In the genomic region with DNA sequence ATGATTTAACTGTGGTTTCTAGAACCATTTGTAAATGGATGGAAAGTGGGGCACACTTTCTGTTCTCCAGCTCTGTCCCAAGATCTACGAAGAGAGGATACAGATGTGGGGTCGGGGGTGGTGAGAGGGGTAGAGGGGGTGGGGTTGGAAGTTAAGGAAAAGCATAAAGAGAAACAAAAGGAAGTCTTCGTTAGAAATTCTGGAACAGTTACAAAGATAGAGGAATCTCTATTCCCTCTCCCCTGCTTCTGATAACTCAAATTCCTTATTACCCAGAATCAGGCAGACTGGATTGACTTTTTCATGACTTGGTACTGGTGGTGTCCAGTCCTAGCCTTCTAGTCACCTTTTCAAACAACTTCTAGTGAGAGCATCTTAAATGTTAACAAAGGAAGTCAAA, we compare ENCODE assay signal across 39 cellular contexts. TPM values are rescaled to one million over a fixed set of nuclear protein-coding genes. Genes with fewer than 3 reads are reported as not detected.
"Had no signal": no experiment of that assay in that cellular context is flagged by ENCODE, and none has a peak within 500 bp of the region (broad histone marks: within the 10 kb centered on the region; RNA-seq: fewer than 3 reads in every experiment).

No MANE protein-coding gene starts in this region.

- H3K9me3 Mint-ChIP-seq: activated CD4-positive, alpha-beta memory T cell treated with anti-CD3 and anti-CD28 coated beads for 36 hours; activated CD4-positive, alpha-beta T cell treated with anti-CD3 and anti-CD28 coated beads, Interleukin-2, amount 10 ng/mL, durations not matched to agents 24 days and 14 days; activated CD8-positive, alpha-beta T cell treated with anti-CD3 and anti-CD28 coated beads for 36 hours; activated naive CD4-positive, alpha-beta T cell treated with anti-CD3 and anti-CD28 coated beads for 36 hours; activated naive CD4-positive, alpha-beta T cell treated with anti-CD3 and anti-CD28 coated beads, Interleukin-2, amount 50 U/mL, for 24 hours; activated naive CD8-positive, alpha-beta T cell treated with anti-CD3 and anti-CD28 coated beads, Interleukin-2, amount 10 ng/mL, durations not matched to agents 7 days and 5 days; activated naive CD8-positive, alpha-beta T cell treated with anti-CD3 and anti-CD28 coated beads, Interleukin-2, amount 50 U/mL, for 24 hours; activated T-cell treated with anti-CD3 and anti-CD28 coated beads, Interleukin-2, amount 50 U/mL, for 4 hours; activated T-cell treated with anti-CD3 and anti-CD28 coated beads, Interleukin-2, amount 50 U/mL, for 72 hours; activated T-helper 1 cell treated with anti-CD3 and anti-CD28 coated beads, Interleukin-12 subunit alpha, Interleukin-12 subunit beta, Interleukin-2, Interleukin-4 antibody, amounts not matched to agents 30 ng/mL and 10 ng/mL and 1 ng/mL, durations not matched to agents 14 hours and 24 hours and 36 hours; activated T-helper 17 cell treated with anti-CD3 and anti-CD28 coated beads, Interleukin-2, amount 50 U/mL, for 72 hours; central memory CD8-positive, alpha-beta T cell; T-helper 1 cell treated with Interleukin-12 subunit alpha and Interleukin-12 subunit beta and Interleukin-4 antibody, amounts not matched to agents 30 μg/mL and 1 μg/mL, for 36 hours; T-helper 2 cell treated with Interferon-gamma antibody and Interleukin-4, amounts not matched to agents 5 μg/mL and 100 μg/mL, for 36 hours had no signal

- H3K4me1 ChIP-seq: ascending aorta had no signal

- DNase-seq: activated B cell treated with CpG ODN at 0.5 μM for 24 hours; activated CD4-positive, alpha-beta memory T cell treated with anti-CD3 and anti-CD28 coated beads for 36 hours; activated CD4-positive, alpha-beta T cell treated with anti-CD3 and anti-CD28 coated beads for 4 hours; activated CD4-positive, alpha-beta T cell treated with anti-CD3 and anti-CD28 coated beads, Interleukin-2, amount 10 ng/mL, durations not matched to agents 24 days and 14 days; activated CD4-positive, alpha-beta T cell treated with anti-CD3 and anti-CD28 coated beads, Interleukin-2, amount 50 U/mL, for 1 hour; activated CD4-positive, alpha-beta T cell treated with anti-CD3 and anti-CD28 coated beads, Interleukin-2, amount 50 U/mL, for 4 hours; activated CD4-positive, CD25-positive, alpha-beta regulatory T cell treated with anti-CD3 and anti-CD28 coated beads, Interleukin-2, amount 50 U/mL, for 72 hours; activated CD8-positive, alpha-beta memory T cell treated with anti-CD3 and anti-CD28 coated beads, Interleukin-2, amount 50 U/mL, for 4 hours; activated CD8-positive, alpha-beta T cell treated with anti-CD3 and anti-CD28 coated beads for 36 hours; activated effector memory CD4-positive, alpha-beta T cell treated with anti-CD3 and anti-CD28 coated beads, Interleukin-2, amount 50 U/mL, for 16 hours; activated gamma-delta T cell treated with Interleukin-2 at 50 U/mL for 16 hours; activated naive CD4-positive, alpha-beta T cell; activated naive CD4-positive, alpha-beta T cell treated with anti-CD3 and anti-CD28 coated beads for 36 hours; activated naive CD8-positive, alpha-beta T cell treated with anti-CD3 and anti-CD28 coated beads, Interleukin-2, amount 10 ng/mL, durations not matched to agents 7 days and 5 days; activated naive CD8-positive, alpha-beta T cell treated with anti-CD3 and anti-CD28 coated beads, Interleukin-2, amount 50 U/mL, for 24 hours; activated T-cell treated with anti-CD3 and anti-CD28 coated beads for 4 hours; activated T-cell treated with anti-CD3 and anti-CD28 coated beads, Interleukin-2, amount 50 U/mL, for 1 hour; activated T-cell treated with anti-CD3 and anti-CD28 coated beads, Interleukin-2, amount 50 U/mL, for 4 hours; activated T-cell treated with anti-CD3 and anti-CD28 coated beads, Interleukin-2, amount 50 U/mL, for 72 hours; amygdala; anterior cingulate cortex; caudate nucleus; cerebellar nuclear complex; T-helper 1 cell; T-helper 2 cell; T-helper 9 cell had no signal

- FAIRE-seq: bronchial epithelial cell, TTC549 had no signal

- H3K4me3 Mint-ChIP-seq: activated B cell treated with CpG ODN at 0.5 μM for 24 hours; activated CD4-positive, alpha-beta memory T cell treated with anti-CD3 and anti-CD28 coated beads for 36 hours; activated CD4-positive, alpha-beta T cell treated with anti-CD3 and anti-CD28 coated beads, Interleukin-2, amount 10 ng/mL, durations not matched to agents 24 days and 14 days; activated CD8-positive, alpha-beta T cell treated with anti-CD3 and anti-CD28 coated beads for 36 hours; activated naive CD4-positive, alpha-beta T cell treated with anti-CD3 and anti-CD28 coated beads for 36 hours; activated naive CD4-positive, alpha-beta T cell treated with anti-CD3 and anti-CD28 coated beads, Interleukin-2, amount 50 U/mL, for 24 hours; activated naive CD8-positive, alpha-beta T cell; activated naive CD8-positive, alpha-beta T cell treated with anti-CD3 and anti-CD28 coated beads, Interleukin-2, amount 10 ng/mL, durations not matched to agents 7 days and 5 days; activated naive CD8-positive, alpha-beta T cell treated with anti-CD3 and anti-CD28 coated beads, Interleukin-2, amount 50 U/mL, for 24 hours; activated T-cell treated with anti-CD3 and anti-CD28 coated beads, Interleukin-2, amount 50 U/mL, for 4 hours; activated T-cell treated with anti-CD3 and anti-CD28 coated beads, Interleukin-2, amount 50 U/mL, for 72 hours; activated T-helper 1 cell treated with anti-CD3 and anti-CD28 coated beads, Interleukin-12 subunit alpha, Interleukin-12 subunit beta, Interleukin-2, Interleukin-4 antibody, amounts not matched to agents 30 ng/mL and 10 ng/mL and 1 ng/mL, durations not matched to agents 14 hours and 24 hours and 36 hours; activated T-helper 17 cell treated with anti-CD3 and anti-CD28 coated beads, Interleukin-2, amount 50 U/mL, for 72 hours; brain; central memory CD8-positive, alpha-beta T cell; T-helper 1 cell treated with Interleukin-12 subunit alpha and Interleukin-12 subunit beta and Interleukin-4 antibody, amounts not matched to agents 30 μg/mL and 1 μg/mL, for 36 hours; T-helper 2 cell treated with Interferon-gamma antibody and Interleukin-4, amounts not matched to agents 5 μg/mL and 100 μg/mL, for 36 hours had no signal

- H3K4me3 ChIP-seq: ascending aorta, cardiac muscle cell had no signal

- H3K27me3 Mint-ChIP-seq: activated CD8-positive, alpha-beta T cell treated with anti-CD3 and anti-CD28 coated beads for 36 hours; brain had no signal

- H3K36me3 ChIP-seq: ascending aorta, cardiac muscle cell had no signal

- H3K9me3 ChIP-seq: ascending aorta had no signal

- H3K36me3 Mint-ChIP-seq: activated CD4-positive, alpha-beta memory T cell treated with anti-CD3 and anti-CD28 coated beads for 36 hours; activated naive CD4-positive, alpha-beta T cell treated with anti-CD3 and anti-CD28 coated beads, Interleukin-2, amount 50 U/mL, for 24 hours; activated naive CD8-positive, alpha-beta T cell treated with anti-CD3 and anti-CD28 coated beads, Interleukin-2, amount 10 ng/mL, durations not matched to agents 7 days and 5 days; brain had no signal

- H3K4me1 Mint-ChIP-seq: activated B cell treated with CpG ODN at 0.5 μM for 24 hours; activated CD4-positive, alpha-beta T cell treated with anti-CD3 and anti-CD28 coated beads, Interleukin-2, amount 10 ng/mL, durations not matched to agents 24 days and 14 days; activated naive CD4-positive, alpha-beta T cell treated with anti-CD3 and anti-CD28 coated beads, Interleukin-2, amount 50 U/mL, for 24 hours; activated naive CD8-positive, alpha-beta T cell treated with anti-CD3 and anti-CD28 coated beads, Interleukin-2, amount 10 ng/mL, durations not matched to agents 7 days and 5 days; activated naive CD8-positive, alpha-beta T cell treated with anti-CD3 and anti-CD28 coated beads, Interleukin-2, amount 50 U/mL, for 24 hours; activated T-helper 17 cell treated with anti-CD3 and anti-CD28 coated beads, Interleukin-2, amount 50 U/mL, for 72 hours; brain; central memory CD8-positive, alpha-beta T cell had no signal

- H3K27ac ChIP-seq: ascending aorta, cardiac muscle cell, VCaP had no signal

- ATAC-seq: activated CD8-positive, alpha-beta T cell treated with anti-CD3 and anti-CD28 coated beads for 36 hours; activated naive CD8-positive, alpha-beta T cell treated with anti-CD3 and anti-CD28 coated beads, Interleukin-2, amount 50 U/mL, for 24 hours; activated T-cell treated with anti-CD3 and anti-CD28 coated beads, Interleukin-2, amount 50 U/mL, for 4 hours; activated T-cell treated with anti-CD3 and anti-CD28 coated beads, Interleukin-2, amount 50 U/mL, for 72 hours; activated T-helper 17 cell treated with anti-CD3 and anti-CD28 coated beads, Interleukin-2, amount 50 U/mL, for 72 hours had no signal

- H3K27me3 ChIP-seq: ascending aorta, cardiac muscle cell had no signal

- H3K27ac Mint-ChIP-seq: activated B cell treated with CpG ODN at 0.5 μM for 24 hours; activated CD4-positive, alpha-beta memory T cell treated with anti-CD3 and anti-CD28 coated beads for 36 hours; activated CD4-positive, alpha-beta T cell treated with anti-CD3 and anti-CD28 coated beads, Interleukin-2, amount 10 ng/mL, durations not matched to agents 24 days and 14 days; activated CD8-positive, alpha-beta T cell treated with anti-CD3 and anti-CD28 coated beads for 36 hours; activated naive CD4-positive, alpha-beta T cell treated with anti-CD3 and anti-CD28 coated beads for 36 hours; activated naive CD4-positive, alpha-beta T cell treated with anti-CD3 and anti-CD28 coated beads, Interleukin-2, amount 50 U/mL, for 24 hours; activated naive CD8-positive, alpha-beta T cell; activated naive CD8-positive, alpha-beta T cell treated with anti-CD3 and anti-CD28 coated beads, Interleukin-2, amount 10 ng/mL, durations not matched to agents 7 days and 5 days; activated naive CD8-positive, alpha-beta T cell treated with anti-CD3 and anti-CD28 coated beads, Interleukin-2, amount 50 U/mL, for 24 hours; activated T-cell treated with anti-CD3 and anti-CD28 coated beads, Interleukin-2, amount 50 U/mL, for 72 hours; activated T-helper 1 cell treated with anti-CD3 and anti-CD28 coated beads, Interleukin-12 subunit alpha, Interleukin-12 subunit beta, Interleukin-2, Interleukin-4 antibody, amounts not matched to agents 30 ng/mL and 10 ng/mL and 1 ng/mL, durations not matched to agents 14 hours and 24 hours and 36 hours; activated T-helper 17 cell treated with anti-CD3 and anti-CD28 coated beads, Interleukin-2, amount 50 U/mL, for 72 hours; brain; T-helper 1 cell treated with Interleukin-12 subunit alpha and Interleukin-12 subunit beta and Interleukin-4 antibody, amounts not matched to agents 30 μg/mL and 1 μg/mL, for 36 hours; T-helper 2 cell treated with Interferon-gamma antibody and Interleukin-4, amounts not matched to agents 5 μg/mL and 100 μg/mL, for 36 hours had no signal

RNA-seq across cellular contexts. Expression of gene GCM1, which starts 4.9 kb away (rescaled TPM):
- total RNA-seq: activated CD4-positive, alpha-beta memory T cell treated with anti-CD3 and anti-CD28 coated beads for 36 hours; activated CD4-positive, alpha-beta T cell treated with anti-CD3 and anti-CD28 coated beads, Interleukin-2, amount 10 ng/mL, durations not matched to agents 24 days and 14 days; activated CD8-positive, alpha-beta T cell treated with anti-CD3 and anti-CD28 coated beads for 36 hours; activated T-helper 1 cell treated with anti-CD3 and anti-CD28 coated beads, Interleukin-12 subunit alpha, Interleukin-12 subunit beta, Interleukin-2, Interleukin-4 antibody, amounts not matched to agents 30 ng/mL and 10 ng/mL and 1 ng/mL, durations not matched to agents 14 hours and 24 hours and 36 hours; ascending aorta; bronchial epithelial cell; cardiac muscle cell had no signal
- polyA plus RNA-seq: cardiac muscle cell had no signal
